Comparison of ENCODE assay signal across 8 cellular contexts in genomic region chr4:41882622-41883347, GRCh38. TPM values are rescaled to one million over a fixed set of nuclear protein-coding genes. Genes with fewer than 3 reads are reported as not detected.
A peak's percentile ranks its signal among the peaks of the same experiment; 100 is the strongest.
DNase-seq lines count a peak whose midpoint lies in the region; ATAC-seq and TF ChIP-seq lines count a peak whose summit lies in the region.

No MANE protein-coding gene starts in this region.

- ATAC-seq in HG02938 (IDR thresholded peaks at IDR 0.05; ENCODE audit: unreplicated experiment), result peak; percentile 51

- TF ChIP-seq CTCF in fibroblast of pulmonary artery (IDR thresholded peaks at IDR 0.05; ENCODE audit: low read length, missing control alignments), result peak; percentile 73
- TF ChIP-seq CTCF in osteocyte (IDR thresholded peaks at IDR 0.05), result peak; percentile 96
- TF ChIP-seq CTCF in vagina (IDR thresholded peaks at IDR 0.05), result peak in 2 of 3 experiments; percentile 55 to 71

- peaks cover 27% of the 10 kb centered on the region for H3K4me1 ChIP-seq in vagina

- peaks cover 17% of the 10 kb centered on the region for H3K4me1 Mint-ChIP-seq in osteocyte (ENCODE audit: unreplicated experiment)

- peaks cover 84% of the 10 kb centered on the region for H3K27me3 Mint-ChIP-seq in osteocyte (ENCODE audit: unreplicated experiment)

- H3K36me3 ChIP-seq in vagina, result no peaks in the 10 kb centered on the region

- TF ChIP-seq POLR2A in vagina (IDR thresholded peaks at IDR 0.05), result no peak

- peaks cover 15% of the 10 kb centered on the region for H3K27me3 ChIP-seq in vagina

- no peaks in the 10 kb centered on the region for H3K36me3 Mint-ChIP-seq in osteocyte (ENCODE audit: unreplicated experiment)

- DNase-seq in NCI-H1436 (lab: John Stamatoyannopoulos, UW) (peak; percentile 7), NCI-H1436 treated with DMSO at 0.1 percent for 48 hours (lab: John Stamatoyannopoulos, UW) (no peak), NCI-H748 (lab: John Stamatoyannopoulos, UW; ENCODE audit: unreplicated experiment) (peak; percentile 45), fibroblast of pulmonary artery (ENCODE audit: low read depth) (peak; percentile 42), osteocyte (ENCODE audit: extremely low spot score, unreplicated experiment) (no peak), vagina (ENCODE audit: extremely low spot score in 2 of 2) (no peak)
- peak; percentile 72 to 77 for DNase-seq in activated T-cell treated with anti-CD3 and anti-CD28 coated beads, Interleukin-2, amount 50 U/mL, for 48 hours

- H3K9me3 ChIP-seq in vagina, result no peaks in the 10 kb centered on the region

- H3K4me3 ChIP-seq in fibroblast of pulmonary artery (replicated peaks; ENCODE audit: low read depth, low read length) (peak overlapping the region; percentile 8), vagina (peak overlapping the region; percentile 17 to 46)

- no peak overlapping the region for H3K27ac Mint-ChIP-seq in osteocyte (ENCODE audit: unreplicated experiment)

- peak overlapping the region; percentile 63 for H3K4me3 Mint-ChIP-seq in osteocyte (ENCODE audit: unreplicated experiment)

- H3K27ac ChIP-seq in vagina, result no peak overlapping the region

- H3K9me3 Mint-ChIP-seq in osteocyte (ENCODE audit: unreplicated experiment), result no peaks in the 10 kb centered on the region

- intact Hi-C loops in vagina (cut with DNase I), result loop anchor here (10.0 kb wide), 1 partner anchor 188 kb away; no protein-coding TSS in a partner anchor

RNA-seq across cellular contexts. Expression of gene TMEM33, which starts 52.4 kb away (rescaled TPM):
- total RNA-seq in osteocyte (54.8 and 59.1 TPM in 2 replicates), vagina (44.4 TPM)

Comparison
In these comparisons a context has a peak if more than half of its experiments do, and no peak if none do; other contexts are left out.
1. DNase-seq: peak in NCI-H1436 (single experiment), NCI-H748 (single experiment), activated T-cell treated with anti-CD3 and anti-CD28 coated beads, Interleukin-2, amount 50 U/mL, for 48 hours (2 of 2) and fibroblast of pulmonary artery (single experiment); none in NCI-H1436 treated with DMSO at 0.1 percent for 48 hours (single experiment), osteocyte (single experiment) and vagina (0 of 2).
2. Peak in every context shown above with its lines, with median percentiles within 50 percentile points of each other: CTCF ChIP-seq.